Comparison of ENCODE assay signal across 34 cellular contexts in the genomic region with DNA sequence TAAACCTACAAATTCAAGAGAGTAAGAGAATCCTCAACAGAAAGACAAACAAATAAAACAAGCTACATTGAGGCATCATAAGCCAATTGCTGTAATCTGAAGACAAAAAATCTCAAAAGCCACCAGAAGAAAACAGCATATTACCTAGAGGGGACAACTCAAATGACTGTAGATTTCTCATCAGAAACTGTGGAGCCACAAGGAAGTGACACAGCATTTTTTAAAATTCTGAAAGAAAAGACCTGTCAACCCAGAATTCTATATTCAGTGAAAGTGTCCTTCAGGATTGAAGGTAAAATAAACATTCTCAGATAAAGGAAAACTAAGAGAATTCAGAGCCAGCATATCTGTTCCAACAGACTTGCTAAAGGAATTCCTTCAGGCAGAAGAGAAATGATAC.
"Had no signal": no experiment of that assay in that cellular context is flagged by ENCODE, and none has a peak within 500 bp of the region (broad histone marks: within the 10 kb centered on the region; RNA-seq: fewer than 3 reads in every experiment).

No MANE protein-coding gene starts in this region.

- H3K27me3 ChIP-seq: adrenal gland, body of pancreas, brain microvascular endothelial cell, breast epithelium had no signal

- H3K27ac ChIP-seq: adrenal gland, body of pancreas, brain microvascular endothelial cell, breast epithelium, VCaP had no signal

- ATAC-seq: activated CD8-positive, alpha-beta T cell treated with anti-CD3 and anti-CD28 coated beads for 36 hours; activated naive CD4-positive, alpha-beta T cell treated with anti-CD3 and anti-CD28 coated beads, Interleukin-2, amount 50 U/mL, for 72 hours; activated T-cell treated with anti-CD3 and anti-CD28 coated beads, Interleukin-2, amount 50 U/mL, for 4 hours; activated T-cell treated with anti-CD3 and anti-CD28 coated beads, Interleukin-2, amount 50 U/mL, for 72 hours; activated T-helper 17 cell treated with anti-CD3 and anti-CD28 coated beads, Interleukin-2, amount 50 U/mL, for 72 hours; body of pancreas had no signal

- H3K36me3 ChIP-seq: adrenal gland, brain microvascular endothelial cell, breast epithelium had no signal

- H3K4me3 Mint-ChIP-seq: activated B cell treated with CpG ODN at 0.5 μM for 24 hours; activated CD4-positive, alpha-beta memory T cell treated with anti-CD3 and anti-CD28 coated beads for 36 hours; activated CD4-positive, alpha-beta T cell treated with anti-CD3 and anti-CD28 coated beads, Interleukin-2, amount 10 ng/mL, durations not matched to agents 24 days and 14 days; activated CD8-positive, alpha-beta T cell treated with anti-CD3 and anti-CD28 coated beads for 36 hours; activated naive CD4-positive, alpha-beta T cell treated with anti-CD3 and anti-CD28 coated beads for 36 hours; activated naive CD8-positive, alpha-beta T cell treated with anti-CD3 and anti-CD28 coated beads for 36 hours; activated T-cell treated with anti-CD3 and anti-CD28 coated beads, Interleukin-2, amount 50 U/mL, for 4 hours; activated T-cell treated with anti-CD3 and anti-CD28 coated beads, Interleukin-2, amount 50 U/mL, for 72 hours; activated T-helper 1 cell treated with anti-CD3 and anti-CD28 coated beads, Interleukin-12 subunit alpha, Interleukin-12 subunit beta, Interleukin-2, Interleukin-4 antibody, amounts not matched to agents 30 ng/mL and 10 ng/mL and 1 ng/mL, durations not matched to agents 14 hours and 24 hours and 36 hours; activated T-helper 17 cell treated with anti-CD3 and anti-CD28 coated beads, Interleukin-2, amount 50 U/mL, for 72 hours; T-helper 1 cell treated with Interleukin-12 subunit alpha and Interleukin-12 subunit beta and Interleukin-4 antibody, amounts not matched to agents 30 μg/mL and 1 μg/mL, for 36 hours; T-helper 2 cell treated with Interferon-gamma antibody and Interleukin-4, amounts not matched to agents 5 μg/mL and 100 μg/mL, for 36 hours had no signal

- H3K9me3 ChIP-seq: adrenal gland, body of pancreas had no signal

- H3K27ac Mint-ChIP-seq: activated B cell treated with CpG ODN at 0.5 μM for 24 hours; activated CD4-positive, alpha-beta memory T cell treated with anti-CD3 and anti-CD28 coated beads for 36 hours; activated CD4-positive, alpha-beta T cell treated with anti-CD3 and anti-CD28 coated beads, Interleukin-2, amount 10 ng/mL, durations not matched to agents 24 days and 14 days; activated CD8-positive, alpha-beta T cell treated with anti-CD3 and anti-CD28 coated beads for 36 hours; activated naive CD4-positive, alpha-beta T cell treated with anti-CD3 and anti-CD28 coated beads for 36 hours; activated naive CD4-positive, alpha-beta T cell treated with anti-CD3 and anti-CD28 coated beads, Interleukin-2, amount 50 U/mL, for 72 hours; activated naive CD8-positive, alpha-beta T cell treated with anti-CD3 and anti-CD28 coated beads for 36 hours; activated T-cell treated with anti-CD3 and anti-CD28 coated beads, Interleukin-2, amount 50 U/mL, for 72 hours; activated T-helper 1 cell treated with anti-CD3 and anti-CD28 coated beads, Interleukin-12 subunit alpha, Interleukin-12 subunit beta, Interleukin-2, Interleukin-4 antibody, amounts not matched to agents 30 ng/mL and 10 ng/mL and 1 ng/mL, durations not matched to agents 14 hours and 24 hours and 36 hours; activated T-helper 17 cell treated with anti-CD3 and anti-CD28 coated beads, Interleukin-2, amount 50 U/mL, for 72 hours; T-helper 1 cell treated with Interleukin-12 subunit alpha and Interleukin-12 subunit beta and Interleukin-4 antibody, amounts not matched to agents 30 μg/mL and 1 μg/mL, for 36 hours; T-helper 2 cell treated with Interferon-gamma antibody and Interleukin-4, amounts not matched to agents 5 μg/mL and 100 μg/mL, for 36 hours had no signal

- H3K4me1 ChIP-seq: adrenal gland, body of pancreas, breast epithelium had no signal

- H3K4me1 Mint-ChIP-seq: activated B cell treated with CpG ODN at 0.5 μM for 24 hours; activated CD4-positive, alpha-beta T cell treated with anti-CD3 and anti-CD28 coated beads, Interleukin-2, amount 10 ng/mL, durations not matched to agents 24 days and 14 days; activated naive CD8-positive, alpha-beta T cell treated with anti-CD3 and anti-CD28 coated beads for 36 hours; activated T-helper 17 cell treated with anti-CD3 and anti-CD28 coated beads, Interleukin-2, amount 50 U/mL, for 72 hours had no signal

- H3K36me3 Mint-ChIP-seq: activated CD4-positive, alpha-beta memory T cell treated with anti-CD3 and anti-CD28 coated beads for 36 hours; activated naive CD8-positive, alpha-beta T cell treated with anti-CD3 and anti-CD28 coated beads for 36 hours had no signal

- DNase-seq: activated B cell treated with CpG ODN at 0.5 μM for 24 hours; activated CD4-positive, alpha-beta memory T cell treated with anti-CD3 and anti-CD28 coated beads for 36 hours; activated CD4-positive, alpha-beta T cell treated with anti-CD3 and anti-CD28 coated beads for 4 hours; activated CD4-positive, alpha-beta T cell treated with anti-CD3 and anti-CD28 coated beads, Interleukin-2, amount 10 ng/mL, durations not matched to agents 24 days and 14 days; activated CD4-positive, alpha-beta T cell treated with anti-CD3 and anti-CD28 coated beads, Interleukin-2, amount 50 U/mL, for 1 hour; activated CD4-positive, alpha-beta T cell treated with anti-CD3 and anti-CD28 coated beads, Interleukin-2, amount 50 U/mL, for 4 hours; activated CD4-positive, CD25-positive, alpha-beta regulatory T cell treated with anti-CD3 and anti-CD28 coated beads, Interleukin-2, amount 50 U/mL, for 72 hours; activated CD8-positive, alpha-beta memory T cell treated with anti-CD3 and anti-CD28 coated beads, Interleukin-2, amount 50 U/mL, for 4 hours; activated CD8-positive, alpha-beta T cell treated with anti-CD3 and anti-CD28 coated beads for 36 hours; activated effector memory CD4-positive, alpha-beta T cell treated with anti-CD3 and anti-CD28 coated beads, Interleukin-2, amount 50 U/mL, for 16 hours; activated gamma-delta T cell treated with Interleukin-2 at 50 U/mL for 16 hours; activated naive CD4-positive, alpha-beta T cell; activated naive CD4-positive, alpha-beta T cell treated with anti-CD3 and anti-CD28 coated beads for 36 hours; activated naive CD4-positive, alpha-beta T cell treated with anti-CD3 and anti-CD28 coated beads, Interleukin-2, amount 50 U/mL, for 16 hours; activated naive CD8-positive, alpha-beta T cell treated with anti-CD3 and anti-CD28 coated beads for 36 hours; activated T-cell treated with anti-CD3 and anti-CD28 coated beads for 4 hours; activated T-cell treated with anti-CD3 and anti-CD28 coated beads, Interleukin-2, amount 50 U/mL, for 1 hour; activated T-cell treated with anti-CD3 and anti-CD28 coated beads, Interleukin-2, amount 50 U/mL, for 4 hours; activated T-cell treated with anti-CD3 and anti-CD28 coated beads, Interleukin-2, amount 50 U/mL, for 72 hours; adrenal gland; amniotic stem cell; aorta; body of pancreas; brain microvascular endothelial cell; central memory CD4-positive, alpha-beta T cell; T-helper 2 cell; T-helper 9 cell had no signal

- H3K4me3 ChIP-seq: adrenal gland, body of pancreas, breast epithelium had no signal
